22 cellular contexts compared by ENCODE assay signal in the genomic region with DNA sequence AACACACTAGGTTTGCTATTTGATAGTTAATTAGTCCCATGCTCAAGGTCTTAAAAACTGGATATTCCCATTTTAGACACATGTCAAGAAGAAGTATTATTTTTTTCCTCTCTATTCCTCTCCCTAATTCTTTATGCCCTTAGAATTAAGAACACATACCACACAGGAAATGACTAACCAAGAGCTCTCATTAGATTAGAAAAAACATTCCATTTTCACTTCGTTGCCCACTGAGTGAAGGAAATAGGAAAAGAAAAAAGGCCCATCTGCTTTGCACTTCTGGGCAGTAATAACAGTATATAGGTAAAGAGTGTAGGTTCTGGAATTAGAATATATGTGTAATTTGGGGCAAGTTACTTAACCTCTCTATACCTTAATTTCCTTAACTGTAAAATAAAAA. TPM values are rescaled to one million over a fixed set of nuclear protein-coding genes. Genes with fewer than 3 reads are reported as not detected.
DNase-seq lines count a peak whose midpoint lies in the region; ATAC-seq, FAIRE-seq and TF ChIP-seq lines count a peak whose summit lies in the region.
"Had no signal": no experiment of that assay in that cellular context is flagged by ENCODE, and none has a peak within 500 bp of the region (broad histone marks: within the 10 kb centered on the region; RNA-seq: fewer than 3 reads in every experiment).

No MANE protein-coding gene starts in this region.

- no peaks in the 10 kb centered on the region for H3K36me3 Mint-ChIP-seq in mesothelial cell of epicardium

- ATAC-seq in GM21367 (IDR thresholded peaks at IDR 0.05; ENCODE audit: unreplicated experiment) = no peak

- no peaks in the 10 kb centered on the region for H3K9me3 Mint-ChIP-seq in mesothelial cell of epicardium
- H3K9me3 Mint-ChIP-seq: activated T-cell treated with anti-CD3 and anti-CD28 coated beads, Interleukin-2, amount 50 U/mL, for 24 hours had no signal

- H3K36me3 ChIP-seq in right atrium auricular region = no peaks in the 10 kb centered on the region
- H3K36me3 ChIP-seq: cardiac muscle cell, left ventricle myocardium inferior, suprapubic skin had no signal

- peaks cover 7% of the 10 kb centered on the region for H3K4me1 Mint-ChIP-seq in mesothelial cell of epicardium

- H3K4me1 ChIP-seq in right atrium auricular region = no peaks in the 10 kb centered on the region

- H3K27ac ChIP-seq in right atrium auricular region = no peak overlapping the region
- H3K27ac ChIP-seq: cardiac muscle cell, left ventricle myocardium inferior, PC-9, suprapubic skin had no signal

- no peak overlapping the region for H3K4me3 Mint-ChIP-seq in mesothelial cell of epicardium
- H3K4me3 Mint-ChIP-seq: activated T-cell treated with anti-CD3 and anti-CD28 coated beads, Interleukin-2, amount 50 U/mL, for 24 hours had no signal

- peak; percentile 39 for DNase-seq in DMS53 treated with DMSO at 0.1 percent for 48 hours (lab: John Stamatoyannopoulos, UW; ENCODE audit: unreplicated experiment)
- peak; percentile 16 for DNase-seq in RCC 7860 (ENCODE audit: low spot score)
- peak; percentile 24 to 35 for DNase-seq in cardiac fibroblast (ENCODE audit: low read depth in 2 of 2)
- DNase-seq in kidney glomerular epithelial cell (lab: John Stamatoyannopoulos, UW) = peak; percentile 61
- DNase-seq in cerebellar nuclear complex (lab: John Stamatoyannopoulos, UW) = no peak
- no peak for DNase-seq in right atrium auricular region (ENCODE audit: low spot score)
- no peak for DNase-seq in mesothelial cell of epicardium (ENCODE audit: low spot score in 2 of 2, unreplicated experiment in 2 of 2)
- DNase-seq: activated CD4-positive, alpha-beta T cell treated with anti-CD3 and anti-CD28 coated beads, Interleukin-2, amount 50 U/mL, for 4 hours; activated naive CD4-positive, alpha-beta T cell treated with anti-CD3 and anti-CD28 coated beads, Interleukin-2, amount 50 U/mL, for 16 hours; activated T-cell treated with anti-CD3 and anti-CD28 coated beads, Interleukin-2, amount 50 U/mL, for 24 hours; effector CD4-positive, alpha-beta T cell; GDM1; KBM-7; left ventricle myocardium inferior; NCI-H1105; PC-9; small intestine had no signal

- H3K4me3 ChIP-seq in cardiac fibroblast (replicated peaks in 1 of 2; ENCODE audit: low read depth in 2 of 2, low read length in 2 of 2) = no peak overlapping the region
- H3K4me3 ChIP-seq in right atrium auricular region = no peak overlapping the region
- H3K4me3 ChIP-seq: cardiac muscle cell, left ventricle myocardium inferior, PC-9, suprapubic skin had no signal

- no peaks in the 10 kb centered on the region for H3K9me3 ChIP-seq in right atrium auricular region
- H3K9me3 ChIP-seq: left ventricle myocardium inferior, suprapubic skin had no signal

- H3K27me3 Mint-ChIP-seq in mesothelial cell of epicardium (ENCODE audit: low read depth) = no peaks in the 10 kb centered on the region

- TF ChIP-seq CTCF in cardiac fibroblast (IDR thresholded peaks at IDR 0.05; ENCODE audit: low read depth, low read length) = no peak
- TF ChIP-seq CTCF in right atrium auricular region (IDR thresholded peaks at IDR 0.05) = no peak
- no peak for TF ChIP-seq CTCF in mesothelial cell of epicardium (IDR thresholded peaks at IDR 0.05; ENCODE audit: unreplicated experiment)

- H3K27ac Mint-ChIP-seq in mesothelial cell of epicardium = no peak overlapping the region
- H3K27ac Mint-ChIP-seq: activated T-cell treated with anti-CD3 and anti-CD28 coated beads, Interleukin-2, amount 50 U/mL, for 24 hours had no signal

- peak; percentile 76 for FAIRE-seq in RCC 7860 (lab: Jason Lieb, UNC)
- FAIRE-seq: GM12892 had no signal

- H3K27me3 ChIP-seq in right atrium auricular region = no peaks in the 10 kb centered on the region
- H3K27me3 ChIP-seq: suprapubic skin had no signal

RNA-seq across cellular contexts. Expression of a gene that starts 26.9 kb away (rescaled TPM):
- total RNA-seq in right atrium auricular region (1 to 10 TPM; 1.4 to 1.9 TPM), mesothelial cell of epicardium (13.0 to 13.2 TPM (median 13.0 TPM) in 3 replicates)
- total RNA-seq: osteoblast had no signal

RNA-seq across cellular contexts. Expression of a gene that starts 27.1 kb away (rescaled TPM):
- total RNA-seq in right atrium auricular region = 10 to 100 TPM; 16.5 to 19.4 TPM
- 24.4 to 28.0 TPM (median 25.9 TPM) in 3 replicates for total RNA-seq in mesothelial cell of epicardium

Comparison
In these comparisons a context has a peak if more than half of its experiments do, and no peak if none do; other contexts are left out.
1. DNase-seq: peak in DMS53 treated with DMSO at 0.1 percent for 48 hours (single experiment), RCC 7860 (single experiment), cardiac fibroblast (2 of 2) and kidney glomerular epithelial cell (single experiment); none in cerebellar nuclear complex (0 of 2), right atrium auricular region (single experiment) and mesothelial cell of epicardium (0 of 2).